In genomic region chr12:33253123-33253522, GRCh38 we compare ENCODE assay signal across 19 cellular contexts.
DNase-seq lines count a peak whose midpoint lies in the region; FAIRE-seq and TF ChIP-seq lines count a peak whose summit lies in the region.
"Had no signal": no experiment of that assay in that cellular context is flagged by ENCODE, and none has a peak within 500 bp of the region (broad histone marks: within the 10 kb centered on the region; RNA-seq: fewer than 3 reads in every experiment).

No MANE protein-coding gene starts in this region.

- H2AFZ ChIP-seq in mammary epithelial cell (ENCODE audit: low read depth, low read length) (no peak overlapping the region), endothelial cell of umbilical vein (ENCODE audit: low read depth, low read length) (no peak overlapping the region)

- no peaks in the 10 kb centered on the region for H3K4me1 Mint-ChIP-seq in MCF 10A (ENCODE audit: insufficient read depth, unreplicated experiment)
- peaks cover 31% of the 10 kb centered on the region for H3K4me1 Mint-ChIP-seq in mesothelial cell of epicardium

- H3K9ac ChIP-seq in mammary epithelial cell (ENCODE audit: insufficient read depth, low read length) (no peak overlapping the region), endothelial cell of umbilical vein (replicated peaks; ENCODE audit: extremely low read depth, insufficient read depth, low read length) (no peak overlapping the region)
- H3K9ac ChIP-seq: BLaER1 had no signal

- no peak for FAIRE-seq in endothelial cell of umbilical vein (lab: Jason Lieb, UNC)
- FAIRE-seq: HTR-8/SVneo had no signal

- CTCF ChIA-PET in mammary epithelial cell (lab: Charles Lee; ENCODE audit: low non-redundant PET): no interaction called here
- CTCF ChIA-PET in MCF 10A (lab: Yijun Ruan, JAX): no interaction called here
- CTCF ChIA-PET in endothelial cell of umbilical vein (lab: Charles Lee): no interaction called here

- DNase-seq in mammary epithelial cell: peak; percentile 8
- no peak for DNase-seq in MCF 10A (ENCODE audit: unreplicated experiment)
- DNase-seq in endothelial cell of umbilical vein (ENCODE audit: low read depth, low spot score): peak; percentile 0
- DNase-seq in mesothelial cell of epicardium (ENCODE audit: low spot score in 2 of 2, unreplicated experiment in 2 of 2): no peak
- DNase-seq in stimulated activated CD4-positive, alpha-beta T cell treated with anti-CD3 and anti-CD28 coated beads, Interleukin-4, amount 100 ng/mL, for 1 hour: no peak
- DNase-seq in NCI-H2171 treated with DMSO at 0.1 percent for 48 hours (lab: John Stamatoyannopoulos, UW): no peak
- no peak for DNase-seq in substantia nigra (lab: John Stamatoyannopoulos, UW)
- no peak for DNase-seq in HPDE6-E6E7 (ENCODE audit: extremely low spot score)
- DNase-seq: 8988T; CD8-positive, alpha-beta T cell; MV-4-11; NCI-H1436 treated with DMSO at 0.1 percent for 48 hours; NCI-H2081; NCI-H2227 treated with DMSO at 0.1 percent for 48 hours; NCI-H524 treated with DMSO at 0.1 percent for 48 hours; SIG-M5 had no signal

- POLR2A ChIA-PET in MCF 10A (lab: Yijun Ruan, JAX): interaction anchor here (0.6 kb wide), 1 partner anchor 190 kb away, joined by 3 read pairs; no protein-coding TSS in a partner anchor
- POLR2A ChIA-PET in endothelial cell of umbilical vein (lab: Charles Lee): no interaction called here

- no peaks in the 10 kb centered on the region for H3K9me1 ChIP-seq in endothelial cell of umbilical vein (replicated peaks; ENCODE audit: control insufficient read depth, extremely low read depth, insufficient read depth, low read length)

- BruUV-seq in mammary epithelial cell (replicated peaks; lab: Mats Ljungman, UMichigan) (no TSS peak), MCF 10A (replicated peaks; lab: Mats Ljungman, UMichigan) (no TSS peak), endothelial cell of umbilical vein (replicated peaks; lab: Mats Ljungman, UMichigan) (no TSS peak)

- WGBS in mammary epithelial cell (ENCODE audit: low coverage, missing lambda C conversion rate): 0% methylated on average over 1 of the region's 1 CpG

- no peak for TF ChIP-seq CTCF in mammary epithelial cell (conservative IDR thresholded peaks at IDR 0.05 in 1 of 2, IDR thresholded peaks at IDR 0.05 in 1 of 2; ENCODE audit: extremely low read depth in 1 of 2, insufficient read depth in 1 of 2, low read depth in 1 of 2, low read length in 2 of 2)
- no peak for TF ChIP-seq CTCF in MCF 10A (IDR thresholded peaks at IDR 0.05; ENCODE audit: unreplicated experiment)
- TF ChIP-seq CTCF in endothelial cell of umbilical vein (IDR thresholded peaks at IDR 0.05; ENCODE audit: extremely low read depth in 1 of 2, insufficient read depth in 1 of 2, low read depth in 1 of 2, low read length in 2 of 2): no peak
- TF ChIP-seq CTCF in mesothelial cell of epicardium (IDR thresholded peaks at IDR 0.05; ENCODE audit: unreplicated experiment): no peak

- H3K79me2 ChIP-seq in mammary epithelial cell (ENCODE audit: insufficient read depth, low read length) (no peaks in the 10 kb centered on the region), endothelial cell of umbilical vein (ENCODE audit: control insufficient read depth, insufficient read depth, low read length) (no peaks in the 10 kb centered on the region)

- H3K4me3 Mint-ChIP-seq in MCF 10A (ENCODE audit: unreplicated experiment) (no peak overlapping the region), mesothelial cell of epicardium (no peak overlapping the region)
- H3K4me3 Mint-ChIP-seq: CD8-positive, alpha-beta T cell had no signal

- H3K27me3 ChIP-seq in mammary epithelial cell (ENCODE audit: insufficient read depth, low read length) (no peaks in the 10 kb centered on the region), endothelial cell of umbilical vein (ENCODE audit: control insufficient read depth in 2 of 2, insufficient read depth in 2 of 2, low read length in 2 of 2) (no peaks in the 10 kb centered on the region)
- H3K27me3 ChIP-seq: BLaER1 had no signal

- H3K4me2 ChIP-seq in mammary epithelial cell (ENCODE audit: insufficient read depth, low read depth, low read length): no peak overlapping the region
- H3K4me2 ChIP-seq in endothelial cell of umbilical vein (ENCODE audit: insufficient read depth, low read length): no peak overlapping the region
- H3K4me2 ChIP-seq: BLaER1 had no signal

- TF ChIP-seq POLR2A in endothelial cell of umbilical vein (IDR thresholded peaks at IDR 0.05; ENCODE audit: low read depth, low read length): no peak

- no peaks in the 10 kb centered on the region for H3K36me3 Mint-ChIP-seq in MCF 10A (ENCODE audit: insufficient read depth, unreplicated experiment)
- H3K36me3 Mint-ChIP-seq in mesothelial cell of epicardium: no peaks in the 10 kb centered on the region
- H3K36me3 Mint-ChIP-seq: CD8-positive, alpha-beta T cell had no signal

- peaks cover 6% of the 10 kb centered on the region for H3K9me3 Mint-ChIP-seq in MCF 10A (ENCODE audit: unreplicated experiment)
- no peaks in the 10 kb centered on the region for H3K9me3 Mint-ChIP-seq in mesothelial cell of epicardium
- H3K9me3 Mint-ChIP-seq: CD8-positive, alpha-beta T cell had no signal

- in situ Hi-C loops in mammary epithelial cell (cut with MboI; ENCODE audit: low sequenced_read_pairs in 2 of 2): no loop called here

- no peaks in the 10 kb centered on the region for H3K9me3 ChIP-seq in mammary epithelial cell (replicated peaks; ENCODE audit: insufficient read depth, low read length)
- H3K9me3 ChIP-seq in endothelial cell of umbilical vein (replicated peaks; ENCODE audit: control insufficient read depth, insufficient read depth, low read length): peaks cover 8% of the 10 kb centered on the region
- H3K9me3 ChIP-seq: BLaER1, HAP-1 had no signal

- H3K27ac ChIP-seq in mammary epithelial cell (ENCODE audit: insufficient read depth, low read depth, low read length) (no peak overlapping the region), endothelial cell of umbilical vein (ENCODE audit: insufficient read depth, low read depth, low read length) (no peak overlapping the region), substantia nigra (ENCODE audit: low read depth, low read length, poor library complexity, severe bottlenecking) (no peak overlapping the region)
- H3K27ac ChIP-seq: BLaER1 had no signal

- no peaks in the 10 kb centered on the region for H4K20me1 ChIP-seq in mammary epithelial cell (ENCODE audit: insufficient read depth, low read length)
- H4K20me1 ChIP-seq in endothelial cell of umbilical vein (replicated peaks; ENCODE audit: control insufficient read depth, extremely low read depth, insufficient read depth, low read length): no peaks in the 10 kb centered on the region
- H4K20me1 ChIP-seq: BLaER1 had no signal

- H3K4me1 ChIP-seq in mammary epithelial cell (ENCODE audit: insufficient read depth, low read length): no peaks in the 10 kb centered on the region
- H3K4me1 ChIP-seq in endothelial cell of umbilical vein (ENCODE audit: control insufficient read depth, extremely low read depth, insufficient read depth, low read length): no peaks in the 10 kb centered on the region
- H3K4me1 ChIP-seq: BLaER1, HAP-1 had no signal

- dilution Hi-C loops in mammary epithelial cell (cut with HindIII; ENCODE audit: low sequenced_read_pairs) (no loop called here), endothelial cell of umbilical vein (cut with MboI; ENCODE audit: extremely low pct_ligation_motif_present, low sequenced_read_pairs) (no loop called here)

- no peaks in the 10 kb centered on the region for H3K36me3 ChIP-seq in mammary epithelial cell (ENCODE audit: insufficient read depth, low read length)
- no peaks in the 10 kb centered on the region for H3K36me3 ChIP-seq in endothelial cell of umbilical vein (ENCODE audit: control insufficient read depth in 2 of 2, extremely low read depth in 1 of 2, insufficient read depth in 2 of 2, low read length in 2 of 2)
- H3K36me3 ChIP-seq: BLaER1, HAP-1 had no signal

- no peak overlapping the region for H3K4me3 ChIP-seq in mammary epithelial cell (replicated peaks in 1 of 3; ENCODE audit: insufficient read depth in 1 of 3, low read depth in 2 of 3, low read length in 3 of 3)
- no peak overlapping the region for H3K4me3 ChIP-seq in endothelial cell of umbilical vein (replicated peaks in 1 of 3; ENCODE audit: insufficient read depth in 1 of 3, low read depth in 1 of 3, low read length in 3 of 3)
- H3K4me3 ChIP-seq: BLaER1, HAP-1 had no signal

- H3K27me3 Mint-ChIP-seq in MCF 10A (ENCODE audit: insufficient read depth, unreplicated experiment) (peaks cover 27% of the 10 kb centered on the region), mesothelial cell of epicardium (ENCODE audit: low read depth) (no peaks in the 10 kb centered on the region)

- H3K27ac Mint-ChIP-seq in MCF 10A (ENCODE audit: low read depth, unreplicated experiment) (no peak overlapping the region), mesothelial cell of epicardium (peak overlapping the region; percentile 78)
- H3K27ac Mint-ChIP-seq: CD8-positive, alpha-beta T cell had no signal

- intact Hi-C loops in mammary epithelial cell (cut with micrococcal nuclease) (no loop called here), MCF 10A (cut with micrococcal nuclease) (no loop called here), endothelial cell of umbilical vein (cut with micrococcal nuclease) (no loop called here)

TF ChIP-seq in endothelial cell of umbilical vein, 7 proteins besides CTCF, POLR2A, EP300 and RAD21:
- no peak for TF ChIP-seq MAX (IDR thresholded peaks at IDR 0.05; ENCODE audit: insufficient read depth, insufficient read length)
- no peak for TF ChIP-seq GATA2 (IDR thresholded peaks at IDR 0.05; ENCODE audit: insufficient read depth, insufficient read length, low read depth, low read length)
- TF ChIP-seq MYC (IDR thresholded peaks at IDR 0.05; ENCODE audit: low read depth, low read length): no peak
- no peak for TF ChIP-seq JUN (IDR thresholded peaks at IDR 0.05; ENCODE audit: borderline replicate concordance, insufficient read depth, insufficient read length, low read depth)
- no peak for TF ChIP-seq FOS (IDR thresholded peaks at IDR 0.05; ENCODE audit: borderline replicate concordance, insufficient read depth, low read length)
- TF ChIP-seq POLR2AphosphoS5 (IDR thresholded peaks at IDR 0.05; ENCODE audit: insufficient read depth, low read depth, low read length): no peak

Comparison
In these comparisons a context has a peak if more than half of its experiments do, and no peak if none do; other contexts are left out.
1. DNase-seq: peak in mammary epithelial cell (single experiment) and endothelial cell of umbilical vein (single experiment); none in MCF 10A (single experiment), mesothelial cell of epicardium (0 of 2), stimulated activated CD4-positive, alpha-beta T cell treated with anti-CD3 and anti-CD28 coated beads, Interleukin-4, amount 100 ng/mL, for 1 hour (single experiment), NCI-H2171 treated with DMSO at 0.1 percent for 48 hours (single experiment), substantia nigra (0 of 49) and HPDE6-E6E7 (single experiment).